ENCODE assay signal across 24 cellular contexts in genomic region chr10:133030791-133031190, GRCh38. TPM values are rescaled to one million over a fixed set of nuclear protein-coding genes. Genes with fewer than 3 reads are reported as not detected.
A peak's percentile ranks its signal among the peaks of the same experiment; 100 is the strongest.
DNase-seq lines count a peak whose midpoint lies in the region; ATAC-seq and TF ChIP-seq lines count a peak whose summit lies in the region.
"Had no signal": no experiment of that assay in that cellular context is flagged by ENCODE, and none has a peak within 500 bp of the region (broad histone marks: within the 10 kb centered on the region; RNA-seq: fewer than 3 reads in every experiment).

No MANE protein-coding gene starts in this region.

- H3K9me3 ChIP-seq in body of pancreas: no peaks in the 10 kb centered on the region

- H3K27ac Mint-ChIP-seq in nephron progenitor cell: no peak overlapping the region
- H3K27ac Mint-ChIP-seq: activated CD4-positive, alpha-beta T cell treated with anti-CD3 and anti-CD28 coated beads, Interleukin-2, amount 10 ng/mL, durations not matched to agents 7 days and 5 days; activated CD8-positive, alpha-beta memory T cell treated with anti-CD3 and anti-CD28 coated beads, Interleukin-2, amount 10 ng/mL, durations not matched to agents 7 days and 5 days; activated naive CD4-positive, alpha-beta T cell treated with anti-CD3 and anti-CD28 coated beads for 36 hours; activated T-cell treated with anti-CD3 and anti-CD28 coated beads, Interleukin-2, amount 50 U/mL, for 72 hours; T-helper 17 cell had no signal

- intact Hi-C loops in body of pancreas (cut with DNase I) (no loop called here), posterior vena cava (cut with DNase I) (no loop called here)

- 24 to 39% methylated on average over 20 to 28 of the region's 28 CpGs for WGBS in body of pancreas, 2 donors

- H3K27ac ChIP-seq in body of pancreas: no peak overlapping the region
- H3K27ac ChIP-seq: KMS-11, WERI-Rb-1 had no signal

- DNase-seq in NCI-H1417 (lab: John Stamatoyannopoulos, UW) (peak in 2 of 3 experiments; percentile 1 to 51), NCI-H1417 treated with DMSO at 0.1 percent for 48 hours (lab: John Stamatoyannopoulos, UW) (no peak), DMS153 (lab: John Stamatoyannopoulos, UW) (peak; percentile 25), body of pancreas (peak in 3 of 4 donors; percentile 19 to 42 (median 25)), nephron progenitor cell (peak; percentile 49), anterior cingulate cortex (lab: John Stamatoyannopoulos, UW) (no peak), posterior vena cava (ENCODE audit: low spot score) (no peak)
- DNase-seq: activated CD4-positive, alpha-beta T cell treated with anti-CD3 and anti-CD28 coated beads, Interleukin-2, amount 10 ng/mL, durations not matched to agents 7 days and 5 days; activated CD8-positive, alpha-beta memory T cell treated with anti-CD3 and anti-CD28 coated beads, Interleukin-2, amount 10 ng/mL, durations not matched to agents 7 days and 5 days; activated naive CD4-positive, alpha-beta T cell treated with anti-CD3 and anti-CD28 coated beads for 36 hours; activated T-cell treated with anti-CD3 and anti-CD28 coated beads, Interleukin-2, amount 50 U/mL, for 72 hours; AML-193; CD4-positive, alpha-beta memory T cell; DND-41; kidney glomerular epithelial cell; MV-4-11; NCI-H524; T-helper 17 cell; WERI-Rb-1 had no signal

- H3K27me3 Mint-ChIP-seq in nephron progenitor cell (ENCODE audit: low read depth, poor library complexity): peaks cover 34% of the 10 kb centered on the region
- H3K27me3 Mint-ChIP-seq: activated CD4-positive, alpha-beta T cell treated with anti-CD3 and anti-CD28 coated beads, Interleukin-2, amount 10 ng/mL, durations not matched to agents 7 days and 5 days had no signal

- H3K36me3 ChIP-seq in body of pancreas (replicated peaks in 1 of 2; ENCODE audit: insufficient read depth in 1 of 2, low read depth in 2 of 2): no peaks in the 10 kb centered on the region
- H3K36me3 ChIP-seq: WERI-Rb-1 had no signal

- no peaks in the 10 kb centered on the region for H3K27me3 ChIP-seq in body of pancreas

- ATAC-seq in body of pancreas (peak; percentile 54), GM21619 (IDR thresholded peaks at IDR 0.05; ENCODE audit: unreplicated experiment) (no peak)
- ATAC-seq: activated CD8-positive, alpha-beta memory T cell treated with anti-CD3 and anti-CD28 coated beads, Interleukin-2, amount 10 ng/mL, durations not matched to agents 7 days and 5 days; activated T-cell treated with anti-CD3 and anti-CD28 coated beads, Interleukin-2, amount 50 U/mL, for 72 hours; T-helper 17 cell had no signal

- TF ChIP-seq POLR2A in body of pancreas (IDR thresholded peaks at IDR 0.05): no peak

- H3K36me3 Mint-ChIP-seq in nephron progenitor cell (ENCODE audit: low read depth): no peaks in the 10 kb centered on the region
- H3K36me3 Mint-ChIP-seq: activated CD8-positive, alpha-beta memory T cell treated with anti-CD3 and anti-CD28 coated beads, Interleukin-2, amount 10 ng/mL, durations not matched to agents 7 days and 5 days; CD4-positive, alpha-beta memory T cell had no signal

- TF ChIP-seq CTCF in body of pancreas (IDR thresholded peaks at IDR 0.05) (no peak), nephron progenitor cell (IDR thresholded peaks at IDR 0.05) (no peak)

- no peak overlapping the region for H3K4me3 ChIP-seq in body of pancreas

- peak overlapping the region; percentile 15 for H3K4me3 Mint-ChIP-seq in nephron progenitor cell
- H3K4me3 Mint-ChIP-seq: activated CD4-positive, alpha-beta T cell treated with anti-CD3 and anti-CD28 coated beads, Interleukin-2, amount 10 ng/mL, durations not matched to agents 7 days and 5 days; activated CD8-positive, alpha-beta memory T cell treated with anti-CD3 and anti-CD28 coated beads, Interleukin-2, amount 10 ng/mL, durations not matched to agents 7 days and 5 days; activated naive CD4-positive, alpha-beta T cell treated with anti-CD3 and anti-CD28 coated beads for 36 hours; activated T-cell treated with anti-CD3 and anti-CD28 coated beads, Interleukin-2, amount 50 U/mL, for 72 hours; CD4-positive, alpha-beta memory T cell; T-helper 17 cell had no signal

- peaks cover 9% of the 10 kb centered on the region for H3K4me1 ChIP-seq in body of pancreas

- no peaks in the 10 kb centered on the region for H3K9me3 Mint-ChIP-seq in nephron progenitor cell
- H3K9me3 Mint-ChIP-seq: activated CD4-positive, alpha-beta T cell treated with anti-CD3 and anti-CD28 coated beads, Interleukin-2, amount 10 ng/mL, durations not matched to agents 7 days and 5 days; activated naive CD4-positive, alpha-beta T cell treated with anti-CD3 and anti-CD28 coated beads for 36 hours; activated T-cell treated with anti-CD3 and anti-CD28 coated beads, Interleukin-2, amount 50 U/mL, for 72 hours; CD4-positive, alpha-beta memory T cell had no signal

- H3K4me1 Mint-ChIP-seq in nephron progenitor cell: peaks cover 54% of the 10 kb centered on the region
- H3K4me1 Mint-ChIP-seq: activated CD4-positive, alpha-beta T cell treated with anti-CD3 and anti-CD28 coated beads, Interleukin-2, amount 10 ng/mL, durations not matched to agents 7 days and 5 days; activated CD8-positive, alpha-beta memory T cell treated with anti-CD3 and anti-CD28 coated beads, Interleukin-2, amount 10 ng/mL, durations not matched to agents 7 days and 5 days; CD4-positive, alpha-beta memory T cell; T-helper 17 cell had no signal

RNA-seq across cellular contexts. Expression of gene ADGRA1, which starts 56.9 kb away (rescaled TPM):
- total RNA-seq in body of pancreas: under 1 TPM in 1 of 2 donors, not detected in 1; under 0.01 TPM
- total RNA-seq in posterior vena cava: under 1 TPM; 0.10 to 0.56 TPM
- total RNA-seq: activated CD4-positive, alpha-beta T cell treated with anti-CD3 and anti-CD28 coated beads, Interleukin-2, amount 10 ng/mL, durations not matched to agents 7 days and 5 days; activated CD8-positive, alpha-beta memory T cell treated with anti-CD3 and anti-CD28 coated beads, Interleukin-2, amount 10 ng/mL, durations not matched to agents 7 days and 5 days; activated naive CD4-positive, alpha-beta T cell treated with anti-CD3 and anti-CD28 coated beads for 36 hours; activated T-cell treated with anti-CD3 and anti-CD28 coated beads, Interleukin-2, amount 50 U/mL, for 72 hours; CD4-positive, alpha-beta memory T cell; fibroblast of lung; pulmonary artery endothelial cell; RPMI7951; T-helper 17 cell had no signal

Comparison
In these comparisons a context has a peak if more than half of its experiments do, and no peak if none do; other contexts are left out.
1. DNase-seq: peak in NCI-H1417 (2 of 3), DMS153 (single experiment), body of pancreas (3 of 4) and nephron progenitor cell (single experiment); none in NCI-H1417 treated with DMSO at 0.1 percent for 48 hours (single experiment), anterior cingulate cortex (0 of 58) and posterior vena cava (single experiment).